Comparison of ENCODE assay signal across 10 cellular contexts in the genomic region with DNA sequence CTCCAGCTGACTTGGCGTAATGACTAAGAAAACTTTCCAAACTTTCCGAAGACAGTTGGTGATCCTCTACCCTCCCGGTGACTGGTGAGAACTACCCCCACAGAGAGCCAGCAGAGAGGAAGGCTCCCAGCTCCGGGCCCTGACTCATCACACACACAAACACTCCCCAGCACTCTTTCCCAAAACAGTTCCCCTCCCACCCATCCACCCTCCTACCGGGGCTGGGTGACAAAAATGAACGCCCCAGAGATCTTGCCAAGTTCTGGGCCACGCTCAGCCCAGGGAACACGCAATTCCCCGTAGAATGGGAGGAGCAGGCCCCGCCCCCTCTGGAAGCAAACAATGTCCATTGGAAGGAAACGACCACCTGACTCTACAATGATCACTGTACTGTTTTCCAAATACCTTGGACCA. TPM values are rescaled to one million over a fixed set of nuclear protein-coding genes. Genes with fewer than 3 reads are reported as not detected.
DNase-seq lines count a peak whose midpoint lies in the region; ATAC-seq, FAIRE-seq and TF ChIP-seq lines count a peak whose summit lies in the region.
"Had no signal": no experiment of that assay in that cellular context is flagged by ENCODE, and none has a peak within 500 bp of the region (broad histone marks: within the 10 kb centered on the region; RNA-seq: fewer than 3 reads in every experiment).

No MANE protein-coding gene starts in this region.

- H3K27me3 ChIP-seq in colonic mucosa: no peaks in the 10 kb centered on the region
- no peaks in the 10 kb centered on the region for H3K27me3 ChIP-seq in aorta (ENCODE audit: control insufficient read depth in 1 of 2, insufficient read depth in 2 of 2, low read length in 1 of 2)

- peak; percentile 17 for DNase-seq in activated T-cell treated with anti-CD3 and anti-CD28 coated beads, Interleukin-2, amount 50 U/mL, for 24 hours
- no peak for DNase-seq in activated T-cell treated with anti-CD3 and anti-CD28 coated beads, Interleukin-2, amount 50 U/mL, for 48 hours
- DNase-seq in colonic mucosa (peak; percentile 67), mesenteric fat pad (ENCODE audit: low spot score) (peak; percentile 90), aorta (peak; percentile 92 to 95), RCC 7860 (ENCODE audit: low spot score) (no peak)
- DNase-seq in activated CD4-positive, alpha-beta T cell treated with anti-CD3 and anti-CD28 coated beads for 4 hours: no peak
- DNase-seq: NCI-H526 treated with DMSO at 0.1 percent for 48 hours had no signal

- H3K36me3 Mint-ChIP-seq in activated T-cell treated with anti-CD3 and anti-CD28 coated beads, Interleukin-2, amount 50 U/mL, for 24 hours (ENCODE audit: low read depth): no peaks in the 10 kb centered on the region

- H3K9me3 Mint-ChIP-seq in activated T-cell treated with anti-CD3 and anti-CD28 coated beads, Interleukin-2, amount 50 U/mL, for 24 hours: no peaks in the 10 kb centered on the region

- no peak overlapping the region for H3K4me3 ChIP-seq in colonic mucosa
- H3K4me3 ChIP-seq in aorta (ENCODE audit: low read length in 2 of 2): no peak overlapping the region

- H3K4me3 Mint-ChIP-seq in activated T-cell treated with anti-CD3 and anti-CD28 coated beads, Interleukin-2, amount 50 U/mL, for 24 hours: no peak overlapping the region

- ATAC-seq in aorta (ENCODE audit: low FRiP score) (peak; percentile 84), GM18858 (IDR thresholded peaks at IDR 0.05; ENCODE audit: unreplicated experiment) (no peak)

- H3K27ac Mint-ChIP-seq in activated T-cell treated with anti-CD3 and anti-CD28 coated beads, Interleukin-2, amount 50 U/mL, for 24 hours: no peak overlapping the region

- H3K36me3 ChIP-seq in colonic mucosa: no peaks in the 10 kb centered on the region
- H3K36me3 ChIP-seq in aorta (ENCODE audit: control insufficient read depth in 1 of 2, insufficient read depth in 2 of 2, low read length in 1 of 2): no peaks in the 10 kb centered on the region

- H3K9me3 ChIP-seq in colonic mucosa (no peaks in the 10 kb centered on the region), aorta (ENCODE audit: control insufficient read depth, low read length) (no peaks in the 10 kb centered on the region)

- H3K27me3 Mint-ChIP-seq in activated T-cell treated with anti-CD3 and anti-CD28 coated beads, Interleukin-2, amount 50 U/mL, for 24 hours: peaks cover 23% of the 10 kb centered on the region

- whole genome bisulfite sequencing in aorta, 2 donors: 5 to 7% methylated on average over 11 of the region's 11 CpGs

- intact Hi-C loops in colonic mucosa (cut with DNase I) (loop anchor here (10.0 kb wide), 1 partner anchor 123 kb away; no protein-coding TSS in a partner anchor), aorta (cut with DNase I) (loop anchor here (2.0 to 5.0 kb wide), 2 partner anchors 90 to 119 kb away; a partner anchor contains a TSS)

- H3K9ac ChIP-seq in colonic mucosa (ENCODE audit: low read depth in 2 of 2, low read length in 2 of 2): no peak overlapping the region

- TF ChIP-seq CTCF in colonic mucosa (IDR thresholded peaks at IDR 0.05): no peak

- no peak overlapping the region for H3K27ac ChIP-seq in colonic mucosa
- H3K27ac ChIP-seq in aorta (ENCODE audit: low read depth in 1 of 2, low read length in 2 of 2): peak overlapping the region in 1 of 2 donors; percentile 68
- H3K27ac ChIP-seq: epithelial cell of prostate had no signal

- FAIRE-seq in RCC 7860 (lab: Jason Lieb, UNC): no peak

- H3K4me1 ChIP-seq in colonic mucosa (no peaks in the 10 kb centered on the region), aorta (ENCODE audit: control insufficient read depth in 1 of 2, insufficient read depth in 2 of 2, low read length in 2 of 2) (no peaks in the 10 kb centered on the region)

- peaks cover 3% of the 10 kb centered on the region for H3K4me1 Mint-ChIP-seq in activated T-cell treated with anti-CD3 and anti-CD28 coated beads, Interleukin-2, amount 50 U/mL, for 24 hours (ENCODE audit: low read depth)

RNA-seq across cellular contexts. Expression of a gene that starts 21.3 kb away (rescaled TPM):
- total RNA-seq in colonic mucosa (10 to 100 TPM in 1 of 2 donors, 1 to 10 TPM in 1; 3.5 to 14.5 TPM), mesenteric fat pad (18.9 TPM), aorta (100 to 1,000 TPM in 1 of 2 donors, 10 to 100 TPM in 1; 94.9 to 102 TPM)
- 10 to 100 TPM; 22.2 to 56.8 TPM for polyA plus RNA-seq in aorta

Comparison
In these comparisons a context has a peak if more than half of its experiments do, and no peak if none do; other contexts are left out.
1. DNase-seq: peak in activated T-cell treated with anti-CD3 and anti-CD28 coated beads, Interleukin-2, amount 50 U/mL, for 24 hours (single experiment), colonic mucosa (single experiment), mesenteric fat pad (single experiment) and aorta (2 of 2); none in activated T-cell treated with anti-CD3 and anti-CD28 coated beads, Interleukin-2, amount 50 U/mL, for 48 hours (0 of 2), activated CD4-positive, alpha-beta T cell treated with anti-CD3 and anti-CD28 coated beads for 4 hours (0 of 2) and RCC 7860 (single experiment).